16 cellular contexts compared by ENCODE assay signal in the genomic region with DNA sequence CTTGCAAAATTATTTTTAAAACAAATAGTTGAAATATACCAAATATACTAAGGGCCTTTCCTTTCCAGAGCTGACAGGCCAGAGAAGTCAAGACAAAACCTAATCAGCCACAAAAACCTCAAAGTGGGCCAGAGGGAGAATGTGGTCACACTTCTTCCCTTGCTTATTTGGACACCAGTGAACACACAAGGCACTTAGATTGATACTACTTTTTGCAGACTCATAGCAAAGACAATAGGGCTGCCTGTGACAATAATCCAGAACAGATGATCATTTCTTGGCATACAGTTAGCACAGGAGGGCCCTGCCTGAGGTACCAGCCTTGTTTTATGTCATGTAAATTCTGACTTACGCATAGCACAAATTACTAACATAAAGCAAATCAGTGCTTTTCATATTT.
"Had no signal": no experiment of that assay in that cellular context is flagged by ENCODE, and none has a peak within 500 bp of the region (broad histone marks: within the 10 kb centered on the region; RNA-seq: fewer than 3 reads in every experiment).

No MANE protein-coding gene starts in this region.

- H3K9ac ChIP-seq: neural progenitor cell had no signal

- H3K36me3 ChIP-seq: breast epithelium, gastrocnemius medialis, heart left ventricle, neural progenitor cell, pancreas had no signal

- H3K27ac ChIP-seq: breast epithelium, gastrocnemius medialis, heart left ventricle, neural progenitor cell, pancreas had no signal

- DNase-seq: activated CD4-positive, alpha-beta T cell treated with anti-CD3 and anti-CD28 coated beads, Interleukin-2, amount 10 ng/mL, durations not matched to agents 7 days and 5 days; activated CD4-positive, CD25-positive, alpha-beta regulatory T cell; activated CD8-positive, alpha-beta memory T cell treated with anti-CD3 and anti-CD28 coated beads for 24 hours; activated gamma-delta T cell treated with Interleukin-2 at 50 U/mL for 16 hours; activated naive CD8-positive, alpha-beta T cell treated with anti-CD3 and anti-CD28 coated beads for 36 hours; cerebellar nuclear complex; effector CD8-positive, alpha-beta T cell; gastrocnemius medialis; heart left ventricle; left colon; midbrain; pancreas; stimulated activated CD4-positive, alpha-beta T cell treated with anti-CD3 and anti-CD28 coated beads, Interleukin-2, amount 100 ng/mL, for 48 hours had no signal

- H3K9me3 ChIP-seq: breast epithelium, gastrocnemius medialis, heart left ventricle, pancreas had no signal

- H3K4me1 ChIP-seq: breast epithelium, gastrocnemius medialis, neural progenitor cell, pancreas had no signal

- H3K27me3 ChIP-seq: breast epithelium, gastrocnemius medialis, heart left ventricle, neural progenitor cell, pancreas had no signal

- H3K4me2 ChIP-seq: neural progenitor cell had no signal

- ATAC-seq: gastrocnemius medialis; heart left ventricle; left colon; pancreas; stimulated activated memory B cell treated with anti-CD40 and anti-IgM and Interleukin-4, amounts not matched to agents 10 μg/mL and 1 μg/mL and 100 μg/mL, for 72 hours had no signal

- H3K4me3 ChIP-seq: breast epithelium, gastrocnemius medialis, heart left ventricle, neural progenitor cell, pancreas had no signal
